11 cellular contexts compared by ENCODE assay signal in the genomic region with DNA sequence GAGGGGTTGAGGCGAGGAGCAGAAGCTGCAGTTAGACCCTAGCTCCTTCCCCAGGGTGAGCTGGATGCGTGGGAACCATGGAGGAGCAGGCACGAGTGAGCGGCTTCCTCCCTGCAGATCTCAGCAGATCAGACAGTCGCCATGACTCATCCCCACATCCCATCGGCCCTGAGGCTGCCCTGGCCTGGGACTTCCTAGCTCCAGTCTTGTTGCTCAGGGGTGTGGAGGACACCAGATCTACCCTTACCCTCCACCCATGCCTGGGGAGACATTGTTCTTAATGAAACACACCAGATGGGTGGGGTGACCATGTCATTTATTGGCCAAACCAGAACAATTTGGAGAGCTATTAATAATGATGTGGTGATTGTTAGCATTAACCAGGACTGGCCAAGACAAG. TPM values are rescaled to one million over a fixed set of nuclear protein-coding genes. Genes with fewer than 3 reads are reported as not detected.
DNase-seq lines count a peak whose midpoint lies in the region; ATAC-seq and TF ChIP-seq lines count a peak whose summit lies in the region.
"Had no signal": no experiment of that assay in that cellular context is flagged by ENCODE, and none has a peak within 500 bp of the region (broad histone marks: within the 10 kb centered on the region; RNA-seq: fewer than 3 reads in every experiment).

No MANE protein-coding gene starts in this region.

- no peaks in the 10 kb centered on the region for H3K36me3 ChIP-seq in kidney epithelial cell (ENCODE audit: control insufficient read depth, insufficient read depth, low read length)

- no peaks in the 10 kb centered on the region for H3K27me3 Mint-ChIP-seq in activated T-cell treated with anti-CD3 and anti-CD28 coated beads, Interleukin-2, amount 50 U/mL, for 72 hours (ENCODE audit: low read depth)
- peaks cover 23% of the 10 kb centered on the region for H3K27me3 Mint-ChIP-seq in activated CD4-positive, alpha-beta T cell treated with anti-CD3 and anti-CD28 coated beads, Interleukin-2, amount 10 ng/mL, durations not matched to agents 7 days and 5 days

- CTCF ChIA-PET in activated CD4-positive, alpha-beta T cell treated with anti-CD3 and anti-CD28 coated beads, Interleukin-2, amount 10 ng/mL, durations not matched to agents 7 days and 5 days (lab: Charles Lee), result interaction anchor here (1.0 to 1.4 kb wide), 3 partner anchors 13 to 20 kb away, joined by 3 to 4 read pairs (median 3); no protein-coding TSS in a partner anchor

- no peak for ATAC-seq in Right ventricle myocardium superior (ENCODE audit: poor library complexity)
- ATAC-seq in activated T-cell treated with anti-CD3 and anti-CD28 coated beads, Interleukin-2, amount 50 U/mL, for 72 hours (replicated peaks in 1 of 2), result no peak
- ATAC-seq: effector memory CD8-positive, alpha-beta T cell had no signal

- DNase-seq in cardiac septum (ENCODE audit: low spot score) (peak; percentile 74), Right ventricle myocardium superior (no peak), amniotic stem cell (lab: John Stamatoyannopoulos, UW) (peak; percentile 71), kidney epithelial cell (ENCODE audit: low read depth) (peak; percentile 56), NCI-H748 (lab: John Stamatoyannopoulos, UW; ENCODE audit: unreplicated experiment) (no peak)
- no peak for DNase-seq in activated T-cell treated with anti-CD3 and anti-CD28 coated beads, Interleukin-2, amount 50 U/mL, for 72 hours
- no peak for DNase-seq in activated CD8-positive, alpha-beta memory T cell treated with anti-CD3 and anti-CD28 coated beads for 24 hours
- DNase-seq in activated CD4-positive, alpha-beta T cell treated with anti-CD3 and anti-CD28 coated beads, Interleukin-2, amount 10 ng/mL, durations not matched to agents 7 days and 5 days, result no peak
- DNase-seq: effector memory CD8-positive, alpha-beta T cell; KBM-7; NCI-H524 treated with DMSO at 0.1 percent for 48 hours had no signal

- no peaks in the 10 kb centered on the region for H3K27me3 ChIP-seq in kidney epithelial cell (ENCODE audit: control insufficient read depth, insufficient read depth, low read length)

- no peak overlapping the region for H3K27ac Mint-ChIP-seq in activated T-cell treated with anti-CD3 and anti-CD28 coated beads, Interleukin-2, amount 50 U/mL, for 72 hours
- H3K27ac Mint-ChIP-seq in activated CD4-positive, alpha-beta T cell treated with anti-CD3 and anti-CD28 coated beads, Interleukin-2, amount 10 ng/mL, durations not matched to agents 7 days and 5 days, result no peak overlapping the region
- H3K27ac Mint-ChIP-seq: effector memory CD8-positive, alpha-beta T cell had no signal

- no peak for TF ChIP-seq CTCF in kidney epithelial cell (IDR thresholded peaks at IDR 0.05; ENCODE audit: insufficient read depth, low read length, poor library complexity, severe bottlenecking)

- no peak overlapping the region for H3K4me3 Mint-ChIP-seq in activated T-cell treated with anti-CD3 and anti-CD28 coated beads, Interleukin-2, amount 50 U/mL, for 72 hours
- no peak overlapping the region for H3K4me3 Mint-ChIP-seq in activated CD4-positive, alpha-beta T cell treated with anti-CD3 and anti-CD28 coated beads, Interleukin-2, amount 10 ng/mL, durations not matched to agents 7 days and 5 days
- H3K4me3 Mint-ChIP-seq: effector memory CD8-positive, alpha-beta T cell had no signal

- no peaks in the 10 kb centered on the region for H3K4me1 Mint-ChIP-seq in activated T-cell treated with anti-CD3 and anti-CD28 coated beads, Interleukin-2, amount 50 U/mL, for 72 hours (ENCODE audit: low read depth)
- H3K4me1 Mint-ChIP-seq in activated CD4-positive, alpha-beta T cell treated with anti-CD3 and anti-CD28 coated beads, Interleukin-2, amount 10 ng/mL, durations not matched to agents 7 days and 5 days, result no peaks in the 10 kb centered on the region

- no peaks in the 10 kb centered on the region for H3K9me3 Mint-ChIP-seq in activated T-cell treated with anti-CD3 and anti-CD28 coated beads, Interleukin-2, amount 50 U/mL, for 72 hours
- H3K9me3 Mint-ChIP-seq in activated CD4-positive, alpha-beta T cell treated with anti-CD3 and anti-CD28 coated beads, Interleukin-2, amount 10 ng/mL, durations not matched to agents 7 days and 5 days, result no peaks in the 10 kb centered on the region
- H3K9me3 Mint-ChIP-seq: effector memory CD8-positive, alpha-beta T cell had no signal

- intact Hi-C loops in cardiac septum (cut with DNase I), result no loop called here
- intact Hi-C loops in Right ventricle myocardium superior (cut with DNase I), result no loop called here

- POLR2A ChIA-PET in activated CD4-positive, alpha-beta T cell treated with anti-CD3 and anti-CD28 coated beads, Interleukin-2, amount 10 ng/mL, durations not matched to agents 7 days and 5 days (lab: Charles Lee), result no interaction called here

- no peaks in the 10 kb centered on the region for H3K36me3 Mint-ChIP-seq in activated T-cell treated with anti-CD3 and anti-CD28 coated beads, Interleukin-2, amount 50 U/mL, for 72 hours (ENCODE audit: insufficient read depth in 2 of 2)
- no peaks in the 10 kb centered on the region for H3K36me3 Mint-ChIP-seq in activated CD4-positive, alpha-beta T cell treated with anti-CD3 and anti-CD28 coated beads, Interleukin-2, amount 10 ng/mL, durations not matched to agents 7 days and 5 days (ENCODE audit: low read depth)

- H3K4me3 ChIP-seq in kidney epithelial cell (ENCODE audit: low read depth, low read length), result no peak overlapping the region

RNA-seq across cellular contexts. Expression of a gene that starts 36.3 kb away (rescaled TPM):
- 792 TPM for total RNA-seq in cardiac septum
- total RNA-seq in Right ventricle myocardium superior, result 469 TPM
- total RNA-seq in kidney epithelial cell, result 115 and 135 TPM in 2 replicates
- under 1 TPM; 0.23 to 0.38 TPM for total RNA-seq in activated T-cell treated with anti-CD3 and anti-CD28 coated beads, Interleukin-2, amount 50 U/mL, for 72 hours
- total RNA-seq in activated CD4-positive, alpha-beta T cell treated with anti-CD3 and anti-CD28 coated beads, Interleukin-2, amount 10 ng/mL, durations not matched to agents 7 days and 5 days, result under 1 TPM; 0.07 to 0.21 TPM

RNA-seq across cellular contexts. Expression of a gene that starts 59.2 kb away (rescaled TPM):
- total RNA-seq in cardiac septum, result 7.0 TPM
- total RNA-seq in Right ventricle myocardium superior, result 5.4 TPM
- 1.4 and 2.1 TPM in 2 replicates for total RNA-seq in kidney epithelial cell
- total RNA-seq in activated T-cell treated with anti-CD3 and anti-CD28 coated beads, Interleukin-2, amount 50 U/mL, for 72 hours, result not detected
- total RNA-seq in activated CD4-positive, alpha-beta T cell treated with anti-CD3 and anti-CD28 coated beads, Interleukin-2, amount 10 ng/mL, durations not matched to agents 7 days and 5 days, result not detected

Comparison
In these comparisons a context has a peak if more than half of its experiments do, and no peak if none do; other contexts are left out.
1. DNase-seq: peak in cardiac septum (single experiment), amniotic stem cell (single experiment) and kidney epithelial cell (single experiment); none in Right ventricle myocardium superior (single experiment), NCI-H748 (single experiment), activated T-cell treated with anti-CD3 and anti-CD28 coated beads, Interleukin-2, amount 50 U/mL, for 72 hours (0 of 2), activated CD8-positive, alpha-beta memory T cell treated with anti-CD3 and anti-CD28 coated beads for 24 hours (single experiment) and activated CD4-positive, alpha-beta T cell treated with anti-CD3 and anti-CD28 coated beads, Interleukin-2, amount 10 ng/mL, durations not matched to agents 7 days and 5 days (single experiment).
2. RNA of a gene that starts 36.3 kb away (total RNA-seq): 792 TPM in cardiac septum (single experiment), 469 TPM in Right ventricle myocardium superior (single experiment) and 115 to 135 TPM in kidney epithelial cell; 0.23 to 0.38 TPM in activated T-cell treated with anti-CD3 and anti-CD28 coated beads, Interleukin-2, amount 50 U/mL, for 72 hours and 0.07 to 0.21 TPM in activated CD4-positive, alpha-beta T cell treated with anti-CD3 and anti-CD28 coated beads, Interleukin-2, amount 10 ng/mL, durations not matched to agents 7 days and 5 days; every median in the first group is over 10 times any median in the second.